Comparison of ENCODE assay signal across 22 cellular contexts in genomic region chr20:13900506-13900905, GRCh38.
"Had no signal": no experiment of that assay in that cellular context is flagged by ENCODE, and none has a peak within 500 bp of the region (broad histone marks: within the 10 kb centered on the region; RNA-seq: fewer than 3 reads in every experiment).

No MANE protein-coding gene starts in this region.

- DNase-seq: KBM-7, MV-4-11, NCI-H1048, NCI-H1105, NCI-H1417, NCI-H1436 treated with DMSO at 0.1 percent for 48 hours, NCI-H1694, NCI-H187 treated with DMSO at 0.1 percent for 48 hours, NCI-H2029 treated with DMSO at 0.1 percent for 48 hours, NCI-H2171 treated with DMSO at 0.1 percent for 48 hours, NCI-H345, NCI-H446 treated with DMSO at 0.1 percent for 48 hours, NCI-H510A treated with DMSO at 0.1 percent for 48 hours, NCI-H526, SHP77 treated with DMSO at 0.1 percent for 48 hours had no signal

- H3K27ac Mint-ChIP-seq: IgD-negative memory B cell had no signal

- H3K4me1 ChIP-seq: SJSA1 had no signal

- H3K9me3 ChIP-seq: SJSA1 had no signal

- H3K4me3 ChIP-seq: SJSA1, SK-N-MC had no signal

- H3K4me3 Mint-ChIP-seq: IgD-negative memory B cell had no signal

- FAIRE-seq: HTR-8/SVneo had no signal

- H3K9me3 Mint-ChIP-seq: IgD-negative memory B cell had no signal

- H3K4me1 Mint-ChIP-seq: IgD-negative memory B cell had no signal

- H3K27ac ChIP-seq: HL-60, SJSA1, SK-N-MC had no signal

- H3K27me3 Mint-ChIP-seq: IgD-negative memory B cell had no signal

- H3K27me3 ChIP-seq: SJSA1 had no signal

- H3K36me3 Mint-ChIP-seq: IgD-negative memory B cell had no signal

- H3K36me3 ChIP-seq: SJSA1 had no signal

- ATAC-seq: Panc1, Right ventricle myocardium inferior had no signal
